Comparison of ENCODE assay signal across 15 cellular contexts in the genomic region with DNA sequence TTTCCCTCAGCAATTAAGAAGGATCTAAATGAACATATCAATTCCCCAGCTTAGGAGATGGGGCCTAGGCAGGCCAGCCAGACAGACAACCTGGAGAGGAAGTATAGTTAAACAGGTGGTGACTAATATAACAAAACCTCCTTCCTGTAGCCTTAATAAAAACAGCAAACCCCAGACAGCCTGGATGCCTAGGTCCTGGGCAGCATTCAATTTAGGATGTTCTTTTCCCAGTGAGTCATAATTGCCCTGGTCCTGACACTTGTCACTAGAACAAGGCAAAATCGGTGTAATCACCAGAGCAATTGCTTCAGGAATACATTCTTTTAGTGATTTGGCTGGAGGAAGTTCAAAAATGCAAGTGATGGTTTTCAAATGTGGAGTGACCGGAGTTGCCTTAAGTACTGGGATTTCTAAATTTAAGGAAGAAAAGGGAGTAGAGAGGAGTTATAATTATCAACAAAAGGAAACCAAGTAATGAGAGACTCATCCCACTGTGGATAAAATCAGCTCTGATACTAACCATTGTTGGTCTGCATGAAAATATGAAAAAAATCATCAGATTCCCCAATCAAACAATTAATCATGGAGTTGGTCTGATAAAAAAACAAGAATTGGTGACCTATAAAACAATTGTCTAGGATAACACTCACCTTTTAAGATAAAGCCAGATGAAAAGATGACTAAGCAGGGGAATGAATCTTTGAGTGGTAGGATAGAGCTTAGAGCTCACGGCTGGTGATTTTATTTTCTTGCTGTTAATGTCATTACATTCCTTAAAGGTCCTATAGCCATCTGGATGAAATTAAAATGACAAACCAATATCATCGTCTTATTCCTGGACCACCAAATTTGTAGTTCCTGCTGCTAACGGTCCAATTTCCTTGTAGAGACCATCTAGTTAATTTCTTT. TPM values are rescaled to one million over a fixed set of nuclear protein-coding genes. Genes with fewer than 3 reads are reported as not detected.
DNase-seq lines count a peak whose midpoint lies in the region; TF ChIP-seq lines count a peak whose summit lies in the region.
"Had no signal": no experiment of that assay in that cellular context is flagged by ENCODE, and none has a peak within 500 bp of the region (broad histone marks: within the 10 kb centered on the region; RNA-seq: fewer than 3 reads in every experiment).

No MANE protein-coding gene starts in this region.

- WGBS in mesodermal cell (ENCODE audit: insufficient coverage in 2 of 2), 2 experiments = 92% methylated on average over 2 to 3 of the region's 5 CpGs
- 65% methylated on average over 5 of the region's 5 CpGs for WGBS in esophagus muscularis mucosa

- no peaks in the 10 kb centered on the region for H3K9me3 ChIP-seq in mesodermal cell (ENCODE audit: control insufficient read depth, low read length)
- no peaks in the 10 kb centered on the region for H3K9me3 ChIP-seq in esophagus muscularis mucosa
- H3K9me3 ChIP-seq: SJCRH30 had no signal

- H3K36me3 ChIP-seq in mesodermal cell (ENCODE audit: control insufficient read depth, insufficient read depth, low read length) (no peaks in the 10 kb centered on the region), esophagus muscularis mucosa (no peaks in the 10 kb centered on the region)
- H3K36me3 ChIP-seq: SJCRH30 had no signal

- peak; percentile 84 for DNase-seq in EL
- DNase-seq in LHCN-M2 (ENCODE audit: low read depth) = peak; percentile 45
- DNase-seq in dermis blood vessel endothelial cell = peak; percentile 76
- no peak for DNase-seq in iPS-NIHi7 (ENCODE audit: extremely low spot score)
- no peak for DNase-seq in esophagus muscularis mucosa (ENCODE audit: extremely low spot score)
- no peak for DNase-seq in substantia nigra (lab: John Stamatoyannopoulos, UW)
- no peak for DNase-seq in HUDEP-2 (lab: John Stamatoyannopoulos, UW; ENCODE audit: unreplicated experiment in 76 of 76)
- DNase-seq: activated CD4-positive, CD25-positive, alpha-beta regulatory T cell treated with anti-CD3 and anti-CD28 coated beads, Interleukin-2, amount 50 U/mL, for 72 hours; activated gamma-delta T cell treated with Interleukin-2 at 50 U/mL for 16 hours; effector CD8-positive, alpha-beta T cell; NCI-H2227 treated with DMSO at 0.1 percent for 48 hours; SJCRH30; stimulated activated naive CD8-positive, alpha-beta T cell treated with anti-CD3 and anti-CD28 coated beads, Interleukin-15, amount 100 ng/mL, for 72 hours had no signal

- no peak for TF ChIP-seq EP300 in esophagus muscularis mucosa (IDR thresholded peaks at IDR 0.05)

- intact Hi-C loops in esophagus muscularis mucosa (cut with DNase I) = no loop called here

- H3K27me3 ChIP-seq in esophagus muscularis mucosa = no peaks in the 10 kb centered on the region
- H3K27me3 ChIP-seq: SJCRH30 had no signal

- H3K4me1 ChIP-seq in mesodermal cell (ENCODE audit: control insufficient read depth, insufficient read depth, low read length, poor library complexity, severe bottlenecking) (peaks cover 20% of the 10 kb centered on the region), esophagus muscularis mucosa (no peaks in the 10 kb centered on the region)
- H3K4me1 ChIP-seq: SJCRH30 had no signal

- no peak for TF ChIP-seq POLR2A in esophagus muscularis mucosa (IDR thresholded peaks at IDR 0.05; ENCODE audit: low read depth)

- H3K27ac ChIP-seq in mesodermal cell (ENCODE audit: low read depth, low read length, severe bottlenecking) (peak overlapping the region; percentile 34), esophagus muscularis mucosa (replicated peaks in 1 of 4) (no peak overlapping the region), substantia nigra (ENCODE audit: low read depth, low read length, poor library complexity, severe bottlenecking) (no peak overlapping the region)
- H3K27ac ChIP-seq: SJCRH30 had no signal

- H3K4me3 ChIP-seq in mesodermal cell (ENCODE audit: extremely low read depth, insufficient read depth, low read length, poor library complexity, severe bottlenecking) = no peak overlapping the region
- H3K4me3 ChIP-seq in esophagus muscularis mucosa = no peak overlapping the region
- H3K4me3 ChIP-seq: K562, SJCRH30 had no signal

- TF ChIP-seq CTCF in esophagus muscularis mucosa (IDR thresholded peaks at IDR 0.05) = no peak

RNA-seq across cellular contexts. Expression of gene TARS1, which starts 39.0 kb away (rescaled TPM):
- total RNA-seq in LHCN-M2 (2014; rRNA removed) (160 and 171 TPM in 2 replicates), dermis blood vessel endothelial cell (196 and 227 TPM in 2 replicates), esophagus muscularis mucosa (10 to 100 TPM; 76.7 to 98.4 (median 85.7) TPM)
- 91.6 TPM for polyA plus RNA-seq in LHCN-M2 (2012)
- 181 TPM for polyA plus RNA-seq in mesodermal cell (2013, experiment 1 of 2)
- polyA plus RNA-seq in mesodermal cell (2013, experiment 2 of 2) = 199 TPM

Comparison
In these comparisons a context has a peak if more than half of its experiments do, and no peak if none do; other contexts are left out.
1. DNase-seq: peak in EL (single experiment), LHCN-M2 (single experiment) and dermis blood vessel endothelial cell (single experiment); none in iPS-NIHi7 (single experiment), esophagus muscularis mucosa (single experiment), substantia nigra (0 of 49) and HUDEP-2 (0 of 76).